Comparison of ENCODE assay signal across 29 cellular contexts in the genomic region with DNA sequence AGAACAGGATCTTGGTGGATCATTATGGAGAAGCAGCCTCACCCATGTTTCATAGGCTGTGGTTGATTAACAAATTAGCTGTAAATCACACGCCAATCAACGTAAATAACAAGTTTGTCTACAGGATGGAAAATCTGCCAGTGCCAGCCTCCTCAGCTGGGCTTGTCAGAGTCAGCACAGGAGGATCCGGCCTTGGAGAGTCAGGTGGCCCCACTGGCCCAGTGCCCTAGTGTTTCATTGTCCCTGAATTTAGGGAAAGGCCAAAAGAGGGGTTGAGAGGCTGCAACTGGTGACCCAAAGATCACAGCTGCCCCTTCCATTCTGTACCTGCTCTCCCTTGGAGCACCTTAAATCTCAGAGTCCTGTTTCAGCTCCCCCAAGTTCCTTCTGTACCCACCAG. TPM values are rescaled to one million over a fixed set of nuclear protein-coding genes. Genes with fewer than 3 reads are reported as not detected.
"Had no signal": no experiment of that assay in that cellular context is flagged by ENCODE, and none has a peak within 500 bp of the region (broad histone marks: within the 10 kb centered on the region; RNA-seq: fewer than 3 reads in every experiment).

No MANE protein-coding gene starts in this region.

- H3K4me1 ChIP-seq: parathyroid adenoma, psoas muscle, right lobe of liver, sigmoid colon, transverse colon, upper lobe of left lung had no signal

- DNase-seq: naive B cell; naive thymus-derived CD8-positive, alpha-beta T cell; nephron progenitor cell; ovary; psoas muscle; right cardiac atrium; sigmoid colon; small intestine; stimulated activated CD4-positive, alpha-beta T cell treated with anti-CD3 and anti-CD28 coated beads, Interleukin-12 subunit alpha, Interleukin-12 subunit beta, amount 100 ng/mL, for 4 hours; stimulated activated CD4-positive, alpha-beta T cell treated with anti-CD3 and anti-CD28 coated beads, Interleukin-1b, Interleukin-23, amount 100 ng/mL, for 48 hours; stimulated activated CD4-positive, alpha-beta T cell treated with anti-CD3 and anti-CD28 coated beads, Interleukin-4, amount 100 ng/mL, for 1 hour; stimulated activated CD4-positive, alpha-beta T cell treated with anti-CD3 and anti-CD28 coated beads, Interleukin-4, amount 100 ng/mL, for 4 hours; stimulated activated CD8-positive, alpha-beta memory T cell treated with anti-CD3 and anti-CD28 coated beads, Interleukin-4, amount 100 ng/mL, for 48 hours; stimulated activated naive CD4-positive, alpha-beta T cell; stimulated activated naive CD8-positive, alpha-beta T cell treated with anti-CD3 and anti-CD28 coated beads, Interleukin-15, amount 100 ng/mL, for 72 hours; stimulated activated naive CD8-positive, alpha-beta T cell treated with anti-CD3 and anti-CD28 coated beads, Interleukin-15, Interleukin-2, amounts not matched to agents 100 U/mL and 50 U/mL, for 24 hours; tibial artery; transverse colon; upper lobe of left lung had no signal

- H3K4me3 ChIP-seq: ovary, psoas muscle, right lobe of liver, sigmoid colon, tibial artery, transverse colon, upper lobe of left lung, vagina had no signal

- H3K4me3 Mint-ChIP-seq: naive B cell; naive thymus-derived CD8-positive, alpha-beta T cell; natural killer cell treated with Interleukin-12 subunit alpha and Interleukin-12 subunit beta and Interleukin-15 and Interleukin-18, amount 100 ng/mL, for 72 hours; nephron progenitor cell; neural crest cell; stimulated activated memory B cell treated with anti-CD40 and anti-IgM and Interleukin-4, amounts not matched to agents 10 μg/mL and 1 μg/mL and 100 μg/mL, for 72 hours; stimulated activated naive CD8-positive, alpha-beta T cell treated with anti-CD3 and anti-CD28 coated beads, Interleukin-15, amount 100 ng/mL, for 72 hours had no signal

- H3K36me3 Mint-ChIP-seq: naive B cell; naive thymus-derived CD8-positive, alpha-beta T cell; natural killer cell treated with Interleukin-12 subunit alpha and Interleukin-12 subunit beta and Interleukin-15 and Interleukin-18, amount 100 ng/mL, for 72 hours; stimulated activated memory B cell treated with anti-CD40 and anti-IgM and Interleukin-4, amounts not matched to agents 10 μg/mL and 1 μg/mL and 100 μg/mL, for 72 hours had no signal

- H2AFZ ChIP-seq: parathyroid adenoma had no signal

- FAIRE-seq: small intestine, urothelium cell line had no signal

- H3K9me3 Mint-ChIP-seq: naive B cell; natural killer cell treated with Interleukin-12 subunit alpha and Interleukin-12 subunit beta and Interleukin-15 and Interleukin-18, amount 100 ng/mL, for 72 hours; nephron progenitor cell; neural crest cell; stimulated activated memory B cell treated with anti-CD40 and anti-IgM and Interleukin-4, amounts not matched to agents 10 μg/mL and 1 μg/mL and 100 μg/mL, for 72 hours; stimulated activated naive CD8-positive, alpha-beta T cell treated with anti-CD3 and anti-CD28 coated beads, Interleukin-15, amount 100 ng/mL, for 72 hours had no signal

- H3K36me3 ChIP-seq: neutrophil, ovary, right lobe of liver, sigmoid colon, tibial artery, transverse colon, upper lobe of left lung, vagina had no signal

- ATAC-seq: naive thymus-derived CD8-positive, alpha-beta T cell; psoas muscle; right cardiac atrium; stimulated activated memory B cell treated with anti-CD40 and anti-IgM and Interleukin-4, amounts not matched to agents 10 μg/mL and 1 μg/mL and 100 μg/mL, for 72 hours; stimulated activated naive CD8-positive, alpha-beta T cell treated with anti-CD3 and anti-CD28 coated beads, Interleukin-15, amount 100 ng/mL, for 72 hours; stimulated activated naive CD8-positive, alpha-beta T cell treated with anti-CD3 and anti-CD28 coated beads, Interleukin-15, Interleukin-2, amounts not matched to agents 100 U/mL and 50 U/mL, for 24 hours had no signal

- H3K27me3 ChIP-seq: ovary, right lobe of liver, transverse colon, upper lobe of left lung, vagina had no signal

- H3K79me2 ChIP-seq: parathyroid adenoma had no signal

- H3K9ac ChIP-seq: parathyroid adenoma had no signal

- H3K9me3 ChIP-seq: neutrophil, ovary, psoas muscle, right lobe of liver, sigmoid colon, tibial artery, transverse colon, upper lobe of left lung, vagina had no signal

- H3K27ac ChIP-seq: neutrophil, ovary, parathyroid adenoma, psoas muscle, right lobe of liver, sigmoid colon, tibial artery, transverse colon, upper lobe of left lung, vagina had no signal

- H3K4me1 Mint-ChIP-seq: naive B cell; naive thymus-derived CD8-positive, alpha-beta T cell; stimulated activated memory B cell treated with anti-CD40 and anti-IgM and Interleukin-4, amounts not matched to agents 10 μg/mL and 1 μg/mL and 100 μg/mL, for 72 hours; stimulated activated naive CD8-positive, alpha-beta T cell treated with anti-CD3 and anti-CD28 coated beads, Interleukin-15, amount 100 ng/mL, for 72 hours had no signal

RNA-seq across cellular contexts. Expression of a gene that starts 42.4 kb away (rescaled TPM):
- total RNA-seq: myocyte; naive thymus-derived CD8-positive, alpha-beta T cell; natural killer cell treated with Interleukin-12 subunit alpha and Interleukin-12 subunit beta and Interleukin-15 and Interleukin-18, amount 100 ng/mL, for 72 hours; neural crest cell; progenitor cell of endocrine pancreas had no signal
- polyA plus RNA-seq: naive thymus-derived CD8-positive, alpha-beta T cell had no signal
